In genomic region chr13:24039621-24040475, GRCh38 we compare ENCODE assay signal across 13 cellular contexts.
DNase-seq lines count a peak whose midpoint lies in the region; ATAC-seq and TF ChIP-seq lines count a peak whose summit lies in the region.
"Had no signal": no experiment of that assay in that cellular context is flagged by ENCODE, and none has a peak within 500 bp of the region (broad histone marks: within the 10 kb centered on the region; RNA-seq: fewer than 3 reads in every experiment).

No MANE protein-coding gene starts in this region.

- ATAC-seq in HG02840 (IDR thresholded peaks at IDR 0.05; ENCODE audit: low FRiP score, unreplicated experiment): peak; percentile 56
- ATAC-seq in activated CD8-positive, alpha-beta T cell treated with anti-CD3 and anti-CD28 coated beads, Interleukin-2, amount 10 ng/mL, durations not matched to agents 7 days and 5 days: no peak

- H3K27me3 Mint-ChIP-seq in activated T-helper 1 cell treated with anti-CD3 and anti-CD28 coated beads, Interleukin-12 subunit alpha, Interleukin-12 subunit beta, Interleukin-2, Interleukin-4 antibody, amounts not matched to agents 30 ng/mL and 10 ng/mL and 1 ng/mL, durations not matched to agents 14 hours and 24 hours and 36 hours (ENCODE audit: insufficient read depth): peaks cover 3% of the 10 kb centered on the region
- no peaks in the 10 kb centered on the region for H3K27me3 Mint-ChIP-seq in activated CD8-positive, alpha-beta T cell treated with anti-CD3 and anti-CD28 coated beads, Interleukin-2, amount 10 ng/mL, durations not matched to agents 7 days and 5 days (ENCODE audit: low read depth)
- H3K27me3 Mint-ChIP-seq: activated T-cell treated with anti-CD3 and anti-CD28 coated beads, Interleukin-2, amount 50 U/mL, for 24 hours had no signal

- no peak for TF ChIP-seq CTCF in WERI-Rb-1 (IDR thresholded peaks at IDR 0.05; ENCODE audit: low read depth, low read length)

- no peaks in the 10 kb centered on the region for H3K36me3 Mint-ChIP-seq in activated T-helper 1 cell treated with anti-CD3 and anti-CD28 coated beads, Interleukin-12 subunit alpha, Interleukin-12 subunit beta, Interleukin-2, Interleukin-4 antibody, amounts not matched to agents 30 ng/mL and 10 ng/mL and 1 ng/mL, durations not matched to agents 14 hours and 24 hours and 36 hours (ENCODE audit: low read depth)
- H3K36me3 Mint-ChIP-seq in activated CD8-positive, alpha-beta T cell treated with anti-CD3 and anti-CD28 coated beads, Interleukin-2, amount 10 ng/mL, durations not matched to agents 7 days and 5 days (ENCODE audit: low read depth): no peaks in the 10 kb centered on the region

- DNase-seq in NOMO-1 treated with DMSO at 0.1 percent for 48 hours (lab: John Stamatoyannopoulos, UW; ENCODE audit: unreplicated experiment) (peak; percentile 0), NOMO-1 treated with dmso at 0.1 percent for 144 hours (lab: John Stamatoyannopoulos, UW; ENCODE audit: unreplicated experiment) (no peak), substantia nigra (lab: John Stamatoyannopoulos, UW) (peak in 9 of 49 donors; percentile 9 to 65 (median 42)), iPS-NIHi11 (ENCODE audit: low spot score) (no peak), WERI-Rb-1 (no peak)
- no peak for DNase-seq in activated T-helper 1 cell treated with anti-CD3 and anti-CD28 coated beads, Interleukin-12 subunit alpha, Interleukin-12 subunit beta, Interleukin-2, Interleukin-4 antibody, amounts not matched to agents 30 ng/mL and 10 ng/mL and 1 ng/mL, durations not matched to agents 14 hours and 24 hours and 36 hours (ENCODE audit: low spot score)
- DNase-seq in activated CD8-positive, alpha-beta T cell treated with anti-CD3 and anti-CD28 coated beads, Interleukin-2, amount 10 ng/mL, durations not matched to agents 7 days and 5 days: no peak
- DNase-seq: activated T-cell treated with anti-CD3 and anti-CD28 coated beads, Interleukin-2, amount 50 U/mL, for 24 hours; EL; T-helper 9 cell had no signal

- CTCF ChIA-PET in activated CD8-positive, alpha-beta T cell treated with anti-CD3 and anti-CD28 coated beads, Interleukin-2, amount 10 ng/mL, durations not matched to agents 7 days and 5 days (lab: Charles Lee): interaction anchor here (2.8 kb wide), 1 partner anchor 13 kb away, joined by 15 read pairs; no protein-coding TSS in a partner anchor

- no peak overlapping the region for H3K4me3 ChIP-seq in WERI-Rb-1 (ENCODE audit: low read depth, low read length)
- H3K4me3 ChIP-seq: esophagus muscularis mucosa had no signal

- H3K9me3 ChIP-seq in WERI-Rb-1 (ENCODE audit: severe bottlenecking): no peaks in the 10 kb centered on the region
- H3K9me3 ChIP-seq: esophagus muscularis mucosa had no signal

- intact Hi-C loops in activated T-helper 1 cell treated with anti-CD3 and anti-CD28 coated beads, Interleukin-12 subunit alpha, Interleukin-12 subunit beta, Interleukin-2, Interleukin-4 antibody, amounts not matched to agents 30 ng/mL and 10 ng/mL and 1 ng/mL, durations not matched to agents 14 hours and 24 hours and 36 hours (cut with micrococcal nuclease): loop anchor here (2.0 kb wide), 2 partner anchors 59 to 75 kb away; no protein-coding TSS in a partner anchor

- no peaks in the 10 kb centered on the region for H3K27me3 ChIP-seq in WERI-Rb-1 (ENCODE audit: insufficient read depth, low read depth, severe bottlenecking)
- H3K27me3 ChIP-seq: esophagus muscularis mucosa had no signal

- POLR2A ChIA-PET in activated CD8-positive, alpha-beta T cell treated with anti-CD3 and anti-CD28 coated beads, Interleukin-2, amount 10 ng/mL, durations not matched to agents 7 days and 5 days (lab: Charles Lee): no interaction called here

- no peaks in the 10 kb centered on the region for H3K36me3 ChIP-seq in WERI-Rb-1
- H3K36me3 ChIP-seq: esophagus muscularis mucosa had no signal

- H3K4me1 Mint-ChIP-seq in activated T-helper 1 cell treated with anti-CD3 and anti-CD28 coated beads, Interleukin-12 subunit alpha, Interleukin-12 subunit beta, Interleukin-2, Interleukin-4 antibody, amounts not matched to agents 30 ng/mL and 10 ng/mL and 1 ng/mL, durations not matched to agents 14 hours and 24 hours and 36 hours (ENCODE audit: low read depth): peaks cover 44% of the 10 kb centered on the region
- H3K4me1 Mint-ChIP-seq in activated CD8-positive, alpha-beta T cell treated with anti-CD3 and anti-CD28 coated beads, Interleukin-2, amount 10 ng/mL, durations not matched to agents 7 days and 5 days (ENCODE audit: low read depth): peaks cover 9% of the 10 kb centered on the region

- no peaks in the 10 kb centered on the region for H3K9me3 Mint-ChIP-seq in activated T-helper 1 cell treated with anti-CD3 and anti-CD28 coated beads, Interleukin-12 subunit alpha, Interleukin-12 subunit beta, Interleukin-2, Interleukin-4 antibody, amounts not matched to agents 30 ng/mL and 10 ng/mL and 1 ng/mL, durations not matched to agents 14 hours and 24 hours and 36 hours
- no peaks in the 10 kb centered on the region for H3K9me3 Mint-ChIP-seq in activated CD8-positive, alpha-beta T cell treated with anti-CD3 and anti-CD28 coated beads, Interleukin-2, amount 10 ng/mL, durations not matched to agents 7 days and 5 days (ENCODE audit: insufficient read depth)
- H3K9me3 Mint-ChIP-seq: activated T-cell treated with anti-CD3 and anti-CD28 coated beads, Interleukin-2, amount 50 U/mL, for 24 hours had no signal

- peak overlapping the region; percentile 85 for H3K27ac Mint-ChIP-seq in activated T-helper 1 cell treated with anti-CD3 and anti-CD28 coated beads, Interleukin-12 subunit alpha, Interleukin-12 subunit beta, Interleukin-2, Interleukin-4 antibody, amounts not matched to agents 30 ng/mL and 10 ng/mL and 1 ng/mL, durations not matched to agents 14 hours and 24 hours and 36 hours
- no peak overlapping the region for H3K27ac Mint-ChIP-seq in activated CD8-positive, alpha-beta T cell treated with anti-CD3 and anti-CD28 coated beads, Interleukin-2, amount 10 ng/mL, durations not matched to agents 7 days and 5 days
- H3K27ac Mint-ChIP-seq: activated T-cell treated with anti-CD3 and anti-CD28 coated beads, Interleukin-2, amount 50 U/mL, for 24 hours had no signal

- H3K27ac ChIP-seq in substantia nigra (ENCODE audit: low read depth, low read length, poor library complexity, severe bottlenecking) (peak overlapping the region; percentile 97), WERI-Rb-1 (no peak overlapping the region)
- H3K27ac ChIP-seq: HL-60 had no signal

- peak overlapping the region; percentile 9 for H3K4me3 Mint-ChIP-seq in activated T-helper 1 cell treated with anti-CD3 and anti-CD28 coated beads, Interleukin-12 subunit alpha, Interleukin-12 subunit beta, Interleukin-2, Interleukin-4 antibody, amounts not matched to agents 30 ng/mL and 10 ng/mL and 1 ng/mL, durations not matched to agents 14 hours and 24 hours and 36 hours
- no peak overlapping the region for H3K4me3 Mint-ChIP-seq in activated CD8-positive, alpha-beta T cell treated with anti-CD3 and anti-CD28 coated beads, Interleukin-2, amount 10 ng/mL, durations not matched to agents 7 days and 5 days
- H3K4me3 Mint-ChIP-seq: activated T-cell treated with anti-CD3 and anti-CD28 coated beads, Interleukin-2, amount 50 U/mL, for 24 hours had no signal
